ENCODE assay signal across 13 cellular contexts in the genomic region with DNA sequence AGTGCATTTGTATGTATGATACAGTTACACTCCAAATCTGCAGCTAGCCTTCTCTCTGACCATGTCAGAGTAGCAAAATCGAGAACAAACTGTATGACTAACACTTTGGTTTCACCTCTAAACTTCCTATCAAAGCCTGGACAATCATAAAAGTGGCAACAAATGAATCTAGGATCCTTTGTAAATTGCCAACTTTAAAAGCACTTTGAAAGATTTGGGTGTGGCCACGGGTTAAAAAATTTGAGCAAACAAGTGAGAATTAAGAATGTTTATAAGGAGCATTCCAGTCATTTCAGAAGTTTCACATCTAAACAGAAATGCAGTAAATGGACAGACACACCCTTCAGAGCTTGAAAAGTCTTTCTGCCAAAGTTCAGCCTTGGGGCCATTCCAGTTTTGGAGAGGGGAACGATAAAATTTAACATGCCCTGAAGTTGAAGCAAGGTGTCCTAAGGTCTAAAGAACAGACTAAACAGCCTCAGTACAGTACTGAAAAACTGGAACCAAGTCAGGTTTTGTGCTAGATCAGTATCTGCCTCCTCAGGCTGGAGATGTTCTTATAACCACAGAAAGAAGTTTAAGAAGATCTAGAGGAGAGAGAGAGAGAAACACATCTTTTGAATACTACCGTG.
DNase-seq lines count a peak whose midpoint lies in the region; ATAC-seq lines count a peak whose summit lies in the region.
"Had no signal": no experiment of that assay in that cellular context is flagged by ENCODE, and none has a peak within 500 bp of the region (broad histone marks: within the 10 kb centered on the region; RNA-seq: fewer than 3 reads in every experiment).

No MANE protein-coding gene starts in this region.

- H3K4ac ChIP-seq in neuronal stem cell (ENCODE audit: low read length), result no peak overlapping the region

- H3K4me3 ChIP-seq in ACC112 (ENCODE audit: low read depth, low read length) (no peak overlapping the region), neuronal stem cell (ENCODE audit: low read length in 2 of 2) (no peak overlapping the region)
- H3K4me3 ChIP-seq: suprapubic skin had no signal

- H3K27me3 ChIP-seq in ACC112 (ENCODE audit: insufficient read depth, low read length) (no peaks in the 10 kb centered on the region), neuronal stem cell (ENCODE audit: control insufficient read depth in 3 of 3, insufficient read depth in 3 of 3, low read depth in 1 of 3, low read length in 3 of 3) (no peaks in the 10 kb centered on the region)
- H3K27me3 ChIP-seq: suprapubic skin had no signal

- no peaks in the 10 kb centered on the region for H3K79me2 ChIP-seq in ACC112 (ENCODE audit: control insufficient read depth, insufficient read depth, low read length, unreplicated experiment)

- no peaks in the 10 kb centered on the region for H3K79me1 ChIP-seq in neuronal stem cell (ENCODE audit: low read depth, low read length)

- H3K9ac ChIP-seq in neuronal stem cell (ENCODE audit: low read depth, low read length, poor library complexity), result no peak overlapping the region

- DNase-seq in MV-4-11 (lab: John Stamatoyannopoulos, UW) (peak; percentile 21), neuronal stem cell (ENCODE audit: low spot score) (no peak), NCI-H2227 treated with DMSO at 0.1 percent for 48 hours (lab: John Stamatoyannopoulos, UW) (no peak)
- DNase-seq in stimulated activated naive CD4-positive, alpha-beta T cell treated with Interleukin-2 at 50 U/mL for 16 hours (lab: John Stamatoyannopoulos, UW), result no peak
- DNase-seq: activated CD4-positive, alpha-beta T cell treated with anti-CD3 and anti-CD28 coated beads, Interleukin-2, amount 50 U/mL, for 48 hours; NCI-H2171; stimulated activated CD4-positive, alpha-beta T cell treated with anti-CD3 and anti-CD28 coated beads, Interleukin-4, amount 100 ng/mL, for 4 hours had no signal

- ATAC-seq in GM19025 (IDR thresholded peaks at IDR 0.05; ENCODE audit: low read depth, unreplicated experiment) (peak; percentile 59), HG02852 (IDR thresholded peaks at IDR 0.05; ENCODE audit: unreplicated experiment) (peak; percentile 68), GM18519 (IDR thresholded peaks at IDR 0.05; ENCODE audit: low FRiP score, unreplicated experiment) (no peak)
- ATAC-seq: activated naive CD4-positive, alpha-beta T cell treated with anti-CD3 and anti-CD28 coated beads, Interleukin-2, amount 50 U/mL, for 72 hours had no signal

- H2AK5ac ChIP-seq in neuronal stem cell (ENCODE audit: low read depth, low read length), result no peak overlapping the region

- H2BK120ac ChIP-seq in neuronal stem cell (ENCODE audit: low read depth, low read length), result no peak overlapping the region

- H2BK12ac ChIP-seq in neuronal stem cell (ENCODE audit: low read length), result no peak overlapping the region

- H3K27ac ChIP-seq in ACC112 (ENCODE audit: low read depth, low read length), result no peak overlapping the region
- no peak overlapping the region for H3K27ac ChIP-seq in neuronal stem cell (replicated peaks; ENCODE audit: low read length)
- H3K27ac ChIP-seq: suprapubic skin had no signal

- WGBS in neuronal stem cell (ENCODE audit: extremely low coverage in 2 of 2, insufficient read length in 2 of 2, insufficient replicate concordance in 1 of 2), 2 donors, result no CpG with 5 or more reads among the region's 4 CpGs

- H2BK5ac ChIP-seq in neuronal stem cell (ENCODE audit: low read length), result no peak overlapping the region

- H3K9me3 ChIP-seq in neuronal stem cell (replicated peaks in 1 of 2; ENCODE audit: control insufficient read depth in 2 of 2, insufficient read depth in 1 of 2, low read depth in 1 of 2, low read length in 2 of 2), result no peaks in the 10 kb centered on the region
- H3K9me3 ChIP-seq: suprapubic skin had no signal

- no peak overlapping the region for H4K8ac ChIP-seq in neuronal stem cell (ENCODE audit: low read depth, low read length)

- no peak overlapping the region for H3K18ac ChIP-seq in neuronal stem cell (ENCODE audit: low read length)

- H2AFZ ChIP-seq in ACC112 (ENCODE audit: low read length, unreplicated experiment) (peak overlapping the region; percentile 2), neuronal stem cell (ENCODE audit: low read length) (no peak overlapping the region)

- no peak overlapping the region for H2BK15ac ChIP-seq in neuronal stem cell (ENCODE audit: low read length)

- H4K91ac ChIP-seq in neuronal stem cell (ENCODE audit: low read depth, low read length, poor library complexity), result no peak overlapping the region

- no peak overlapping the region for H3K4me2 ChIP-seq in neuronal stem cell (ENCODE audit: insufficient read depth, low read length, poor library complexity, severe bottlenecking)

- H3K4me1 ChIP-seq in ACC112 (ENCODE audit: control insufficient read depth, insufficient read depth, low read length, unreplicated experiment) (no peaks in the 10 kb centered on the region), neuronal stem cell (ENCODE audit: control insufficient read depth in 2 of 2, insufficient read depth in 1 of 2, low read depth in 1 of 2, low read length in 2 of 2) (no peaks in the 10 kb centered on the region)
- H3K4me1 ChIP-seq: suprapubic skin had no signal

- H3K36me3 ChIP-seq in ACC112 (ENCODE audit: insufficient read depth, low read length) (no peaks in the 10 kb centered on the region), neuronal stem cell (replicated peaks in 1 of 2; ENCODE audit: control insufficient read depth in 2 of 2, insufficient read depth in 2 of 2, low read length in 2 of 2) (no peaks in the 10 kb centered on the region)
- H3K36me3 ChIP-seq: suprapubic skin had no signal

- no peak overlapping the region for H3K14ac ChIP-seq in neuronal stem cell (ENCODE audit: low read length)

- H3K23ac ChIP-seq in neuronal stem cell (ENCODE audit: low read depth, low read length, poor library complexity), result no peak overlapping the region
